ENCODE assay signal across 32 cellular contexts in the genomic region with DNA sequence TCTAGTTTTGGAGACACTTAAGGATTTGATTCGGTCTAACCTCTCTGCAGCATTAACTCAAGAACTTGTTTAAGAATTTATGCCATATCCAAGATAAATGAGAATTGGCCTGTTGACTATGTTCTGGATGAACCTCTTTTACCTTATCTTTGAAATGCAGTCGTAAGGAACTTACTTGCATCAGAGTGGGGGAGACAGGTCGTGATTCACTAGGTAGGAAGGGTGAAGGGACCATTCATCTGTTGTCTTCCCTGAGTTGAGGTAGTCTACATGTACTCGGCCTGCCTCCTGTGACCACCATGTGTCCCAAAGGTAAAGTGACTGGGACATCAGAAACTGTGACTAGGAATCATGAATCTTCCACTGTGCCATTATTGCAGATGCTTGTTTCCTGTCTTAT.
"Had no signal": no experiment of that assay in that cellular context is flagged by ENCODE, and none has a peak within 500 bp of the region (broad histone marks: within the 10 kb centered on the region; RNA-seq: fewer than 3 reads in every experiment).

No MANE protein-coding gene starts in this region.

- H3K27me3 ChIP-seq: brain microvascular endothelial cell, dorsolateral prefrontal cortex, esophagus muscularis mucosa, gastrocnemius medialis, heart left ventricle had no signal

- H3K36me3 ChIP-seq: brain microvascular endothelial cell, esophagus muscularis mucosa, gastrocnemius medialis, heart left ventricle had no signal

- DNase-seq: activated CD4-positive, alpha-beta memory T cell treated with anti-CD3 and anti-CD28 coated beads, Interleukin-2, amount 10 ng/mL, durations not matched to agents 7 days and 5 days; activated CD4-positive, alpha-beta T cell treated with anti-CD3 and anti-CD28 coated beads for 1 hour; activated CD4-positive, alpha-beta T cell treated with anti-CD3 and anti-CD28 coated beads for 4 hours; activated CD4-positive, alpha-beta T cell treated with anti-CD3 and anti-CD28 coated beads, Interleukin-2, amount 10 ng/mL, durations not matched to agents 7 days and 5 days; activated CD4-positive, alpha-beta T cell treated with anti-CD3 and anti-CD28 coated beads, Interleukin-2, amount 50 U/mL, for 4 hours; activated CD8-positive, alpha-beta memory T cell treated with anti-CD3 and anti-CD28 coated beads, Interleukin-2, amount 50 U/mL, for 48 hours; activated gamma-delta T cell; activated naive CD4-positive, alpha-beta T cell; activated naive CD4-positive, alpha-beta T cell treated with anti-CD3 and anti-CD28 coated beads, Interleukin-2, amount 10 ng/mL, durations not matched to agents 7 days and 5 days; activated naive CD8-positive, alpha-beta T cell treated with anti-CD3 and anti-CD28 coated beads, Interleukin-2, amount 10 ng/mL, durations not matched to agents 7 days and 5 days; activated T-cell treated with anti-CD3 and anti-CD28 coated beads for 4 hours; activated T-cell treated with anti-CD3 and anti-CD28 coated beads, Interleukin-2, amount 50 U/mL, for 24 hours; activated T-cell treated with anti-CD3 and anti-CD28 coated beads, Interleukin-2, amount 50 U/mL, for 72 hours; amniotic stem cell; anterior cingulate cortex; brain microvascular endothelial cell; dorsolateral prefrontal cortex; effector memory CD4-positive, alpha-beta T cell; endodermal cell; foreskin keratinocyte; gastrocnemius medialis; glutamatergic neuron; heart left ventricle; T-helper 2 cell had no signal

- H3K9me3 ChIP-seq: esophagus muscularis mucosa, gastrocnemius medialis, heart left ventricle had no signal

- FAIRE-seq: astrocyte, bronchial epithelial cell, TTC549 had no signal

- H3K4me1 ChIP-seq: foreskin keratinocyte had no signal

- ATAC-seq: activated naive CD4-positive, alpha-beta T cell treated with anti-CD3 and anti-CD28 coated beads, Interleukin-2, amount 50 U/mL, for 72 hours; activated T-cell treated with anti-CD3 and anti-CD28 coated beads, Interleukin-2, amount 50 U/mL, for 72 hours; foreskin keratinocyte; gastrocnemius medialis; heart left ventricle; WTC11 had no signal

- H3K27ac ChIP-seq: brain microvascular endothelial cell, coronary artery, dorsolateral prefrontal cortex, esophagus muscularis mucosa, foreskin keratinocyte, gastrocnemius medialis, heart left ventricle, VCaP had no signal

- H3K4me3 ChIP-seq: coronary artery, dorsolateral prefrontal cortex, esophagus muscularis mucosa, gastrocnemius medialis, heart left ventricle had no signal
